ENCODE assay signal across 18 cellular contexts in the genomic region with DNA sequence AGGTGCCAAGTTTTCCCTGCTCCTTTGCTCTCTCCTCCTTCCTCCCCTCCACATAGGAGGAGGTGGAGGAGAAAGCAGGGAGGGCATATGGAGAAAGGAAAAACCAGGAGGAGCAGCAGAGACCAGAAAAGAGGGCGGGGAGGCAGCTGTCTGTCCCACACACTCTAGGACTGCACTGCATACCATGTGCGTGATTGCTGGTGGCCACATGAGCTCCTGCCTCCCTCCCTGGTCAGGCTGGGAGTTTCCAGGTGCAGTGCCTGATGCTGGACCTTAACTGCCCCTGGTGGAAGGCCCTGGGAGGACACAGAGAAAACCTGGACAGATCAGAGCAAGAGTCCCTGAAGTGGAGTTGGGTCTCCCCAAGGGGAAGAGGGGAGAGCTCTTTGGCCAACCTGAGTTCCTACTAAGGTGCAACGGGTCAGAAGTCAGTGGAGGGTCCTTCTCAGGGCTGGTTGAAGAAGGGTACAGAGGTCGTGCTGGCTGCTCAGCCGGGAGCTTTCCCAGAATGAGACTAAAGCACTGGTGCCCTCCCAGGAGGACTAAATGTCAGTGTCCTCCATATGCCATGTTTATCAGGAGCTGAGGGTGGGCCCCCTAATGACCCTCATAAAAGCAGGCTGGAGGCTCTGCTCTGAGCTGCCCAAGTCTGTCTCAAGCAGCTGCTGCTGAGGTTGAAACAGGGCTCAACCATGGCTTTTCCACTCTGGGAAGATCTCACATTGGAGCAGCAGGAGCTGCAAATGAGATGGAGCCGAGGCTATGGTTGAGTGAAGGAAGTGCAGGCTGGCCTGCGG. TPM values are rescaled to one million over a fixed set of nuclear protein-coding genes. Genes with fewer than 3 reads are reported as not detected.
A peak's percentile ranks its signal among the peaks of the same experiment; 100 is the strongest.
DNase-seq lines count a peak whose midpoint lies in the region; ATAC-seq, FAIRE-seq and TF ChIP-seq lines count a peak whose summit lies in the region.
"Had no signal": no experiment of that assay in that cellular context is flagged by ENCODE, and none has a peak within 500 bp of the region (broad histone marks: within the 10 kb centered on the region; RNA-seq: fewer than 3 reads in every experiment).

No MANE protein-coding gene starts in this region.

- ATAC-seq in HG02571 (IDR thresholded peaks at IDR 0.05; ENCODE audit: unreplicated experiment): no peak

- H2BK20ac ChIP-seq in H1 (ENCODE audit: low read length): no peak overlapping the region

- no peak overlapping the region; the same call in 1 of the 2 replicates for H2AFZ ChIP-seq in H1 (ENCODE audit: low read length)
- H2AFZ ChIP-seq in mesenchymal stem cell (ENCODE audit: low read depth, low read length): no peak overlapping the region

- H3K27ac Mint-ChIP-seq in activated CD4-positive, alpha-beta memory T cell treated with anti-CD3 and anti-CD28 coated beads, Interleukin-2, amount 10 ng/mL, durations not matched to agents 7 days and 5 days: no peak overlapping the region
- H3K27ac Mint-ChIP-seq: activated naive CD8-positive, alpha-beta T cell; CD8-positive, alpha-beta memory T cell; IgD-negative memory B cell; memory B cell; stimulated activated naive CD8-positive, alpha-beta T cell treated with anti-CD3 and anti-CD28 coated beads, Interleukin-15, Interleukin-2, amounts not matched to agents 100 ng/mL and 50 ng/mL, for 24 hours had no signal

- H3K4me2 ChIP-seq in H1 (ENCODE audit: insufficient read depth in 1 of 2, low read depth in 2 of 2, low read length in 2 of 2) (no peak overlapping the region), mesenchymal stem cell (ENCODE audit: low read length, poor library complexity, severe bottlenecking) (no peak overlapping the region)

- H4K91ac ChIP-seq in H1 (replicated peaks; ENCODE audit: insufficient read length, low read length) (no peak overlapping the region), mesenchymal stem cell (ENCODE audit: low read length) (no peak overlapping the region)

- H3K27ac ChIP-seq in H1 (ENCODE audit: low read depth, low read length) (no peak overlapping the region), mesenchymal stem cell (ENCODE audit: low read length, poor library complexity, severe bottlenecking) (no peak overlapping the region), colonic mucosa (no peak overlapping the region)
- H3K27ac ChIP-seq: dorsolateral prefrontal cortex, heart left ventricle had no signal

- H3K79me1 ChIP-seq in H1 (ENCODE audit: low read depth, low read length): no peaks in the 10 kb centered on the region
- no peaks in the 10 kb centered on the region for H3K79me1 ChIP-seq in mesenchymal stem cell (replicated peaks; ENCODE audit: low read length, poor library complexity, severe bottlenecking)

- H3K36me3 Mint-ChIP-seq in activated CD4-positive, alpha-beta memory T cell treated with anti-CD3 and anti-CD28 coated beads, Interleukin-2, amount 10 ng/mL, durations not matched to agents 7 days and 5 days (ENCODE audit: low read depth): no peaks in the 10 kb centered on the region
- H3K36me3 Mint-ChIP-seq: activated naive CD8-positive, alpha-beta T cell; CD8-positive, alpha-beta memory T cell; IgD-negative memory B cell; memory B cell had no signal

- no peak for FAIRE-seq in H1 (lab: Jason Lieb, UNC)

- TF ChIP-seq EP300 in H1 (IDR thresholded peaks at IDR 0.05; ENCODE audit: borderline replicate concordance in 1 of 2, low read depth in 2 of 2, low read length in 2 of 2): no peak

- H3K79me2 ChIP-seq in H1 (ENCODE audit: control insufficient read depth in 1 of 2, insufficient read depth in 2 of 2, low read length in 2 of 2): no peaks in the 10 kb centered on the region

- H2BK15ac ChIP-seq in H1 (ENCODE audit: low read length) (no peak overlapping the region), mesenchymal stem cell (ENCODE audit: low read depth, poor library complexity, severe bottlenecking) (no peak overlapping the region)

- no peak overlapping the region for H3K4ac ChIP-seq in H1 (replicated peaks; ENCODE audit: insufficient read length, low read depth, low read length)
- no peak overlapping the region for H3K4ac ChIP-seq in mesenchymal stem cell (ENCODE audit: low read depth in 1 of 2, low read length in 2 of 2)

- H3K23me2 ChIP-seq in H1 (ENCODE audit: low read depth, low read length): peaks cover 5% of the 10 kb centered on the region; the same call in 1 of the 2 replicates

- H3K4me3 Mint-ChIP-seq in activated CD4-positive, alpha-beta memory T cell treated with anti-CD3 and anti-CD28 coated beads, Interleukin-2, amount 10 ng/mL, durations not matched to agents 7 days and 5 days: no peak overlapping the region
- H3K4me3 Mint-ChIP-seq: activated naive CD8-positive, alpha-beta T cell; CD8-positive, alpha-beta memory T cell; IgD-negative memory B cell; memory B cell; stimulated activated naive CD8-positive, alpha-beta T cell treated with anti-CD3 and anti-CD28 coated beads, Interleukin-15, Interleukin-2, amounts not matched to agents 100 ng/mL and 50 ng/mL, for 24 hours had no signal

- TF ChIP-seq POLR2A in H1 (IDR thresholded peaks at IDR 0.05; ENCODE audit: control extremely low read depth in 1 of 2, low read depth in 2 of 2, low read length in 2 of 2): no peak

- no peak overlapping the region for H2BK5ac ChIP-seq in H1 (ENCODE audit: low read depth, low read length)
- H2BK5ac ChIP-seq in mesenchymal stem cell (ENCODE audit: low read depth, low read length, poor library complexity, severe bottlenecking): no peak overlapping the region

- H3K27me3 Mint-ChIP-seq in activated CD4-positive, alpha-beta memory T cell treated with anti-CD3 and anti-CD28 coated beads, Interleukin-2, amount 10 ng/mL, durations not matched to agents 7 days and 5 days: peaks cover 16% of the 10 kb centered on the region

- H2AK5ac ChIP-seq in H1 (ENCODE audit: low read depth, low read length) (no peak overlapping the region), mesenchymal stem cell (ENCODE audit: low read length, severe bottlenecking) (no peak overlapping the region)

- TF ChIP-seq RAD21 in H1 (IDR thresholded peaks at IDR 0.05 in 1 of 2, conservative IDR thresholded peaks at IDR 0.05 in 1 of 2; ENCODE audit: low read depth in 2 of 2, low read length in 2 of 2): no peak; a peak in 1 of 4 replicates

- TF ChIP-seq CTCF in BJ (IDR thresholded peaks at IDR 0.05; ENCODE audit: insufficient read depth, low read depth, low read length) (peak; percentile 34), H1 (IDR thresholded peaks at IDR 0.05; ENCODE audit: control extremely low read depth in 1 of 3, insufficient read depth in 1 of 3, low read depth in 1 of 3, low read length in 3 of 3) (peak in 2 of 3 experiments; percentile 23 to 32; a peak in 2 of 4 replicates), colonic mucosa (IDR thresholded peaks at IDR 0.05) (no peak)

- no peaks in the 10 kb centered on the region for H3K9me3 Mint-ChIP-seq in activated CD4-positive, alpha-beta memory T cell treated with anti-CD3 and anti-CD28 coated beads, Interleukin-2, amount 10 ng/mL, durations not matched to agents 7 days and 5 days
- H3K9me3 Mint-ChIP-seq: CD8-positive, alpha-beta memory T cell; IgD-negative memory B cell; memory B cell; stimulated activated naive CD8-positive, alpha-beta T cell treated with anti-CD3 and anti-CD28 coated beads, Interleukin-15, Interleukin-2, amounts not matched to agents 100 ng/mL and 50 ng/mL, for 24 hours had no signal

- no peak overlapping the region for H3K56ac ChIP-seq in H1 (replicated peaks; ENCODE audit: insufficient read length, low read depth, low read length)

- H2BK12ac ChIP-seq in H1 (ENCODE audit: low read depth, low read length): no peak overlapping the region
- H2BK12ac ChIP-seq in mesenchymal stem cell (ENCODE audit: low read length in 2 of 2): no peak overlapping the region

- H3K18ac ChIP-seq in H1 (ENCODE audit: extremely low read depth, low read length) (no peak overlapping the region), mesenchymal stem cell (ENCODE audit: low read depth in 1 of 2, low read length in 2 of 2) (no peak overlapping the region)

- H3K36me3 ChIP-seq in BJ (ENCODE audit: control insufficient read depth, insufficient read depth, low read length) (no peaks in the 10 kb centered on the region), H1 (ENCODE audit: control insufficient read depth in 2 of 4, insufficient read depth in 4 of 4, low read length in 3 of 4) (no peaks in the 10 kb centered on the region), mesenchymal stem cell (ENCODE audit: control insufficient read depth in 1 of 2, insufficient read depth in 2 of 2, low read depth in 1 of 2, low read length in 2 of 2) (no peaks in the 10 kb centered on the region), colonic mucosa (no peaks in the 10 kb centered on the region)
- H3K36me3 ChIP-seq: heart left ventricle had no signal

- H3K4me3 ChIP-seq in BJ (ENCODE audit: low read depth, low read length) (no peak overlapping the region), H1 (ENCODE audit: extremely low read depth in 1 of 4, insufficient read depth in 2 of 4, low read depth in 3 of 4, low read length in 4 of 4) (no peak overlapping the region), mesenchymal stem cell (ENCODE audit: insufficient read depth in 1 of 2, low read depth in 1 of 2, low read length in 2 of 2) (no peak overlapping the region), colonic mucosa (no peak overlapping the region)
- H3K4me3 ChIP-seq: dorsolateral prefrontal cortex, heart left ventricle had no signal

- POLR2A ChIA-PET in BJ (lab: Charles Lee): no interaction called here
- POLR2A ChIA-PET in H1 (lab: Charles Lee; ENCODE audit: partially characterized antibody): interaction anchor here (0.8 kb wide), 1 partner anchor 20 kb away, joined by 3 read pairs; no protein-coding TSS in a partner anchor
- POLR2A ChIA-PET in activated CD4-positive, alpha-beta memory T cell treated with anti-CD3 and anti-CD28 coated beads, Interleukin-2, amount 10 ng/mL, durations not matched to agents 7 days and 5 days (lab: Charles Lee): interaction anchor here (0.8 to 1.4 kb wide), 2 partner anchors 10 to 30 kb away, joined by 3 read pairs; a partner anchor contains a TSS

- H4K8ac ChIP-seq in H1 (ENCODE audit: extremely low read depth, insufficient read depth, low read length) (no peak overlapping the region), mesenchymal stem cell (ENCODE audit: low read length) (no peak overlapping the region)

- no peak overlapping the region for H2BK120ac ChIP-seq in H1 (replicated peaks; ENCODE audit: low read depth, low read length)
- no peak overlapping the region for H2BK120ac ChIP-seq in mesenchymal stem cell (ENCODE audit: low read depth, low read length)

- intact Hi-C loops in colonic mucosa (cut with DNase I): loop anchor here (2.0 to 5.0 kb wide), 2 partner anchors 125 to 527 kb away; no protein-coding TSS in a partner anchor

- H4K5ac ChIP-seq in H1 (ENCODE audit: insufficient read length, low read depth, low read length): no peak overlapping the region

- H3K27me3 ChIP-seq in BJ (ENCODE audit: control insufficient read depth, insufficient read depth, low read length) (peaks cover 26% of the 10 kb centered on the region), H1 (replicated peaks in 1 of 4; ENCODE audit: control insufficient read depth in 3 of 4, extremely low read depth in 1 of 4, insufficient read depth in 3 of 4, low read length in 3 of 4) (peaks cover 15 to 22% (median 19%) of the 10 kb centered on the region in 4 experiments), mesenchymal stem cell (ENCODE audit: control insufficient read depth in 1 of 2, insufficient read depth in 1 of 2, low read length in 2 of 2) (peaks cover 36 to 75% of the 10 kb centered on the region in 2 experiments), colonic mucosa (peaks cover 15% of the 10 kb centered on the region)

- H4K20me1 ChIP-seq in H1 (replicated peaks in 1 of 2; ENCODE audit: control insufficient read depth in 1 of 2, insufficient read depth in 2 of 2, low read length in 2 of 2): no peaks in the 10 kb centered on the region

- H3K14ac ChIP-seq in H1 (ENCODE audit: insufficient read length): no peak overlapping the region
- H3K14ac ChIP-seq in mesenchymal stem cell (ENCODE audit: low read length in 2 of 2): no peak overlapping the region

- H3K4me1 ChIP-seq in H1 (replicated peaks in 1 of 4; ENCODE audit: control insufficient read depth in 3 of 4, insufficient read depth in 4 of 4, low read length in 3 of 4) (peaks cover 0 to 13% (median 3%) of the 10 kb centered on the region in 4 experiments; a peak in 5 of 7 replicates), mesenchymal stem cell (ENCODE audit: control insufficient read depth, insufficient read depth, low read depth, low read length) (peaks cover 15% of the 10 kb centered on the region), colonic mucosa (no peaks in the 10 kb centered on the region)

- H3K9ac ChIP-seq in H1 (replicated peaks in 1 of 4; ENCODE audit: extremely low read depth in 1 of 4, low read depth in 3 of 4, low read length in 3 of 4): no peak overlapping the region
- no peak overlapping the region for H3K9ac ChIP-seq in mesenchymal stem cell (ENCODE audit: low read length)
- H3K9ac ChIP-seq in colonic mucosa (ENCODE audit: low read depth in 2 of 2, low read length in 2 of 2): no peak overlapping the region

- DNase-seq in BJ (ENCODE audit: low read depth) (no peak), M059J (ENCODE audit: low read depth) (peak; percentile 33), H1 (ENCODE audit: low read depth in 1 of 2, low spot score in 2 of 2) (no peak), mesenchymal stem cell (peak; percentile 46), colonic mucosa (no peak), GM19238 (ENCODE audit: insufficient read length, low spot score) (no peak)
- no peak for DNase-seq in activated CD4-positive, alpha-beta memory T cell treated with anti-CD3 and anti-CD28 coated beads, Interleukin-2, amount 10 ng/mL, durations not matched to agents 7 days and 5 days
- DNase-seq: CD8-positive, alpha-beta memory T cell; dorsolateral prefrontal cortex; heart left ventricle; NCI-H1694; stimulated activated CD4-positive, alpha-beta T cell treated with anti-CD3 and anti-CD28 coated beads, Interleukin-4, amount 100 ng/mL, for 1 hour had no signal

- WGBS in H1 (ENCODE audit: extremely low coverage in 1 of 2, insufficient coverage in 1 of 2, insufficient read length in 1 of 2, insufficient replicate concordance in 2 of 2, low coverage in 1 of 2, low lambda C conversion rate in 2 of 2, missing lambda C conversion rate in 1 of 2), 2 experiments: 93% methylated on average over 7 of the region's 7 CpGs; no CpG with 5 or more reads in 1 of the 2 experiments
- 58% methylated on average over 6 of the region's 7 CpGs for WGBS in mesenchymal stem cell

- CTCF ChIA-PET in BJ (lab: Yijun Ruan, JAX): interaction anchor here (0.6 to 10.8 kb wide), 38 partner anchors 8 to 529 kb away, joined by 3 to 206 read pairs (median 6); no protein-coding TSS in a partner anchor
- CTCF ChIA-PET in H1 (lab: Charles Lee; ENCODE audit: partially characterized antibody): interaction anchor here (0.5 to 8.2 kb wide), 50 partner anchors 10 to 1908 kb away, joined by 3 to 107 read pairs (median 4); a partner anchor contains a TSS
- CTCF ChIA-PET in activated CD4-positive, alpha-beta memory T cell treated with anti-CD3 and anti-CD28 coated beads, Interleukin-2, amount 10 ng/mL, durations not matched to agents 7 days and 5 days (lab: Charles Lee): interaction anchor here (1.0 to 2.8 kb wide), 18 partner anchors 9 to 645 kb away, joined by 3 to 26 read pairs (median 6); a partner anchor contains a TSS

- H3K23ac ChIP-seq in H1 (ENCODE audit: insufficient read length) (no peak overlapping the region), mesenchymal stem cell (ENCODE audit: low read length in 2 of 2) (no peak overlapping the region)

- H3K4me1 Mint-ChIP-seq in activated CD4-positive, alpha-beta memory T cell treated with anti-CD3 and anti-CD28 coated beads, Interleukin-2, amount 10 ng/mL, durations not matched to agents 7 days and 5 days: no peaks in the 10 kb centered on the region

- H3K9me3 ChIP-seq in H1 (ENCODE audit: insufficient read depth in 2 of 2, low read depth in 1 of 2, low read length in 1 of 2) (no peaks in the 10 kb centered on the region), mesenchymal stem cell (ENCODE audit: control insufficient read depth, low read length) (no peaks in the 10 kb centered on the region), colonic mucosa (no peaks in the 10 kb centered on the region)
- H3K9me3 ChIP-seq: heart left ventricle had no signal

RNA-seq across cellular contexts. Expression of a gene that starts 3.5 kb away (rescaled TPM):
- not detected in 2 replicates for polyA plus RNA-seq in BJ (2011; rRNA removed)
- polyA minus RNA-seq in BJ (2011; rRNA and poly(A)+ RNA removed): 0.38 TPM in 1 of 2 replicates, not detected in the other
- not detected in 2 replicates for total RNA-seq in M059J (2014; rRNA removed; shearing (Covaris generic))
- 0.50 and 1.1 TPM in 2 replicates for total RNA-seq in H1 (2021; fragmentation: NEBNext Ultra II Directional; extraction: Animal tissue kit (Norgen Biotek cat#: 25700))
- 1.0 and 1.3 TPM in 2 replicates for polyA plus RNA-seq in H1 (2011; rRNA removed)
- 0.56 TPM for polyA plus RNA-seq in H1 (2011; cell fraction: cytosol; rRNA removed)
- polyA plus RNA-seq in H1 (2011; cell fraction: nucleus; rRNA removed): 1.6 TPM
- polyA plus RNA-seq in H1 (2012, experiment 1 of 2): 0.36 to 1.2 TPM (median 0.82 TPM) in 4 replicates
- 0.59 TPM for polyA plus RNA-seq in H1 (2012, experiment 2 of 2)
- polyA plus RNA-seq in H1 (2013, experiment 1 of 2): 1.0 TPM
- polyA plus RNA-seq in H1 (2013, experiment 2 of 2): 1.0 TPM
- polyA minus RNA-seq in H1 (2011; rRNA and poly(A)+ RNA removed): 0.66 and 0.91 TPM in 2 replicates
- 2.3 TPM for polyA minus RNA-seq in H1 (2011; cell fraction: cytosol; rRNA and poly(A)+ RNA removed)
- polyA minus RNA-seq in H1 (2011; cell fraction: nucleus; rRNA and poly(A)+ RNA removed): 1.7 TPM
- polyA plus RNA-seq in mesenchymal stem cell (2013, experiment 1 of 2): not detected
- polyA plus RNA-seq in mesenchymal stem cell (2013, experiment 2 of 2): not detected
- total RNA-seq in colonic mucosa: 1 to 10 TPM; 1.3 to 1.6 TPM
- total RNA-seq in activated CD4-positive, alpha-beta memory T cell treated with anti-CD3 and anti-CD28 coated beads, Interleukin-2, amount 10 ng/mL, durations not matched to agents 7 days and 5 days: under 1 TPM in 1 of 2 experiments, not detected in 1; 0.08 TPM
- total RNA-seq: H4 had no signal
- polyA plus RNA-seq: IgD-negative memory B cell had no signal

RNA-seq across cellular contexts. Expression of a gene that starts 29.7 kb away (rescaled TPM):
- polyA plus RNA-seq in BJ (2011; rRNA removed) (not detected in 2 replicates), H1 (2011; rRNA removed) (0.20 TPM in 2 replicates)
- not detected in 2 replicates for polyA minus RNA-seq in BJ (2011; rRNA and poly(A)+ RNA removed)
- not detected in 2 replicates for total RNA-seq in M059J (2014; rRNA removed; shearing (Covaris generic))
- total RNA-seq in H1 (2021; fragmentation: NEBNext Ultra II Directional; extraction: Animal tissue kit (Norgen Biotek cat#: 25700)): not detected in 2 replicates
- 0.31 TPM for polyA plus RNA-seq in H1 (2011; cell fraction: cytosol; rRNA removed)
- 0.46 TPM for polyA plus RNA-seq in H1 (2011; cell fraction: nucleus; rRNA removed)
- polyA plus RNA-seq in H1 (2012, experiment 1 of 2): 0.11 to 0.37 TPM (median 0.14 TPM) in 3 of 4 replicates, not detected in the other
- 0.13 TPM for polyA plus RNA-seq in H1 (2012, experiment 2 of 2)
- polyA plus RNA-seq in H1 (2013, experiment 1 of 2): 0.12 TPM
- 0.11 TPM for polyA plus RNA-seq in H1 (2013, experiment 2 of 2)
- polyA minus RNA-seq in H1 (2011; rRNA and poly(A)+ RNA removed): 0.10 TPM in 1 of 2 replicates, not detected in the other
- polyA minus RNA-seq in H1 (2011; cell fraction: cytosol; rRNA and poly(A)+ RNA removed): not detected
- not detected for polyA minus RNA-seq in H1 (2011; cell fraction: nucleus; rRNA and poly(A)+ RNA removed)
- polyA plus RNA-seq in mesenchymal stem cell (2013, experiment 1 of 2): not detected
- 0.15 TPM for polyA plus RNA-seq in mesenchymal stem cell (2013, experiment 2 of 2)
- 1 to 10 TPM; 2.0 to 2.9 TPM for total RNA-seq in colonic mucosa
- total RNA-seq in activated CD4-positive, alpha-beta memory T cell treated with anti-CD3 and anti-CD28 coated beads, Interleukin-2, amount 10 ng/mL, durations not matched to agents 7 days and 5 days: 100 to 1,000 TPM; 228 to 231 TPM

RNA-seq across cellular contexts. Expression of a gene that starts 45.6 kb away (rescaled TPM):
- polyA plus RNA-seq in BJ (2011; rRNA removed) (54.5 and 76.6 TPM in 2 replicates), H1 (2011; rRNA removed) (40.3 and 41.7 TPM in 2 replicates)
- 14.0 and 29.4 TPM in 2 replicates for polyA minus RNA-seq in BJ (2011; rRNA and poly(A)+ RNA removed)
- 15.3 and 24.7 TPM in 2 replicates for total RNA-seq in M059J (2014; rRNA removed; shearing (Covaris generic))
- 58.7 and 59.0 TPM in 2 replicates for total RNA-seq in H1 (2021; fragmentation: NEBNext Ultra II Directional; extraction: Animal tissue kit (Norgen Biotek cat#: 25700))
- 39.3 TPM for polyA plus RNA-seq in H1 (2011; cell fraction: cytosol; rRNA removed)
- polyA plus RNA-seq in H1 (2011; cell fraction: nucleus; rRNA removed): 35.6 TPM
- polyA plus RNA-seq in H1 (2012, experiment 1 of 2): 35.1 to 57.5 TPM (median 42.3 TPM) in 4 replicates
- 35.7 TPM for polyA plus RNA-seq in H1 (2012, experiment 2 of 2)
- 26.4 TPM for polyA plus RNA-seq in H1 (2013, experiment 1 of 2)
- 26.9 TPM for polyA plus RNA-seq in H1 (2013, experiment 2 of 2)
- 20.7 and 22.3 TPM in 2 replicates for polyA minus RNA-seq in H1 (2011; rRNA and poly(A)+ RNA removed)
- polyA minus RNA-seq in H1 (2011; cell fraction: cytosol; rRNA and poly(A)+ RNA removed): 23.3 TPM
- 16.2 TPM for polyA minus RNA-seq in H1 (2011; cell fraction: nucleus; rRNA and poly(A)+ RNA removed)
- polyA plus RNA-seq in mesenchymal stem cell (2013, experiment 1 of 2): 48.3 TPM
- polyA plus RNA-seq in mesenchymal stem cell (2013, experiment 2 of 2): 47.5 TPM
- total RNA-seq in colonic mucosa: 10 to 100 TPM; 30.3 to 57.0 TPM
- 10 to 100 TPM; 62.4 to 63.8 TPM for total RNA-seq in activated CD4-positive, alpha-beta memory T cell treated with anti-CD3 and anti-CD28 coated beads, Interleukin-2, amount 10 ng/mL, durations not matched to agents 7 days and 5 days

Comparison
In these comparisons a context has a peak if more than half of its experiments do, and no peak if none do; other contexts are left out.
1. DNase-seq: peak in M059J (single experiment) and mesenchymal stem cell (single experiment); none in BJ (single experiment), H1 (0 of 2), colonic mucosa (single experiment), GM19238 (single experiment) and activated CD4-positive, alpha-beta memory T cell treated with anti-CD3 and anti-CD28 coated beads, Interleukin-2, amount 10 ng/mL, durations not matched to agents 7 days and 5 days (single experiment).
2. RNA of a gene that starts 29.7 kb away (total RNA-seq): 228 to 231 TPM in activated CD4-positive, alpha-beta memory T cell treated with anti-CD3 and anti-CD28 coated beads, Interleukin-2, amount 10 ng/mL, durations not matched to agents 7 days and 5 days; 2.0 to 2.9 TPM in colonic mucosa, not detected in M059J and not detected in H1; every median in the first group is over 10 times any median in the second.